ENCODE assay signal across 23 cellular contexts in the genomic region with DNA sequence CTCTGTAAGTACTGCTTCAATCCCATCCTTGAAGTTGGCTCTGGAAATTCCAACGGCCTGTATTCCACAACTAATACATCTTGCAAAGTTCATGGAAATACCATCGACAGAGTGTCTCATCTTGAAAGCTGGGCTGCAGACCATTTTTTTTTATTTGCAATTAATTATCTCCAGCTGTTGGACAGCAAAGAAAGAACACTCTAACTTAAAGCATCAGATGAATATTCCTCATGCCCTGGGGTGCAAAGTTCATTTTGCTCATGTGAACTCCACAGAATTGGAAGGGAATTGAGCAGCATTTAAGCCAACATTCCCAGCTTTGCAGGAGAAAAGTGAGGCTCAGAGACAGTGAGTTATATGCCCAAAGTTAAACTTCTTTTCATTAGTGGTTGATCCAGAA.
DNase-seq lines count a peak whose midpoint lies in the region; ATAC-seq and TF ChIP-seq lines count a peak whose summit lies in the region.
"Had no signal": no experiment of that assay in that cellular context is flagged by ENCODE, and none has a peak within 500 bp of the region (broad histone marks: within the 10 kb centered on the region; RNA-seq: fewer than 3 reads in every experiment).

No MANE protein-coding gene starts in this region.

- peak; percentile 41 for DNase-seq in AG20443 (ENCODE audit: low spot score)
- DNase-seq in HFF-Myc (ENCODE audit: extremely low read depth, low read depth) = peak; percentile 63
- peak; percentile 66 for DNase-seq in fibroblast of peridontal ligament (ENCODE audit: extremely low read depth)
- no peak for DNase-seq in mesenchymal stem cell
- no peak for DNase-seq in HAP-1 (ENCODE audit: low spot score in 2 of 2)
- DNase-seq in NCI-H2081 treated with DMSO at 0.1 percent for 48 hours (lab: John Stamatoyannopoulos, UW) = no peak
- DNase-seq in activated naive CD4-positive, alpha-beta T cell treated with anti-CD3 and anti-CD28 coated beads for 36 hours = no peak
- DNase-seq: BE2C; Calu3; CD4-positive, alpha-beta memory T cell; DMS53; GOT3; HFFc6; Kasumi-1; MM.1S; NCI-H1092 treated with DMSO at 0.1 percent for 48 hours; NCI-H2227 treated with DMSO at 0.1 percent for 48 hours; NCI-H524 treated with DMSO at 0.1 percent for 48 hours; RPMI8226; SIG-M5 had no signal

- H3K27ac Mint-ChIP-seq in activated naive CD4-positive, alpha-beta T cell treated with anti-CD3 and anti-CD28 coated beads for 36 hours = no peak overlapping the region
- H3K27ac Mint-ChIP-seq: CD4-positive, alpha-beta memory T cell; HFFc6; IgD-negative memory B cell had no signal

- TF ChIP-seq CTCF in HFF-Myc (IDR thresholded peaks at IDR 0.05; ENCODE audit: low read depth, low read length, missing control alignments) = no peak

- CTCF ChIA-PET in activated naive CD4-positive, alpha-beta T cell treated with anti-CD3 and anti-CD28 coated beads for 36 hours (lab: Charles Lee) = interaction anchor here (0.5 kb wide), 1 partner anchor 121 kb away, joined by 4 read pairs; no protein-coding TSS in a partner anchor

- H3K4me1 ChIP-seq in mesenchymal stem cell (ENCODE audit: control insufficient read depth, insufficient read depth, low read depth, low read length) = no peaks in the 10 kb centered on the region
- H3K4me1 ChIP-seq in HAP-1 = no peaks in the 10 kb centered on the region
- H3K4me1 ChIP-seq: BE2C had no signal

- no peaks in the 10 kb centered on the region for H3K36me3 Mint-ChIP-seq in activated naive CD4-positive, alpha-beta T cell treated with anti-CD3 and anti-CD28 coated beads for 36 hours (ENCODE audit: low read depth)
- H3K36me3 Mint-ChIP-seq: CD4-positive, alpha-beta memory T cell; IgD-negative memory B cell had no signal

- WGBS in mesenchymal stem cell = 70% methylated on average over 2 of the region's 2 CpGs

- no peaks in the 10 kb centered on the region for H3K79me1 ChIP-seq in mesenchymal stem cell (replicated peaks; ENCODE audit: low read length, poor library complexity, severe bottlenecking)

- no peak overlapping the region for H3K14ac ChIP-seq in mesenchymal stem cell (ENCODE audit: low read length in 2 of 2)

- H2BK15ac ChIP-seq in mesenchymal stem cell (ENCODE audit: low read depth, poor library complexity, severe bottlenecking) = no peak overlapping the region

- H2AK5ac ChIP-seq in mesenchymal stem cell (ENCODE audit: low read length, severe bottlenecking) = no peak overlapping the region

- H3K27me3 ChIP-seq in mesenchymal stem cell (ENCODE audit: control insufficient read depth in 1 of 2, insufficient read depth in 1 of 2, low read length in 2 of 2) = peaks cover 0 to 3% of the 10 kb centered on the region in 2 experiments
- H3K27me3 ChIP-seq in HAP-1 (ENCODE audit: low read depth) = no peaks in the 10 kb centered on the region
- H3K27me3 ChIP-seq: BE2C had no signal

- H3K36me3 ChIP-seq in mesenchymal stem cell (ENCODE audit: control insufficient read depth in 1 of 2, insufficient read depth in 2 of 2, low read depth in 1 of 2, low read length in 2 of 2) (no peaks in the 10 kb centered on the region), HAP-1 (replicated peaks) (no peaks in the 10 kb centered on the region)
- H3K36me3 ChIP-seq: BE2C had no signal

- H3K4me3 Mint-ChIP-seq in activated naive CD4-positive, alpha-beta T cell treated with anti-CD3 and anti-CD28 coated beads for 36 hours = no peak overlapping the region
- H3K4me3 Mint-ChIP-seq: CD4-positive, alpha-beta memory T cell; HFFc6; IgD-negative memory B cell had no signal

- H3K4me1 Mint-ChIP-seq in activated naive CD4-positive, alpha-beta T cell treated with anti-CD3 and anti-CD28 coated beads for 36 hours (ENCODE audit: low read depth) = no peaks in the 10 kb centered on the region
- H3K4me1 Mint-ChIP-seq: CD4-positive, alpha-beta memory T cell; IgD-negative memory B cell had no signal

- peaks cover 2% of the 10 kb centered on the region for H3K27me3 Mint-ChIP-seq in activated naive CD4-positive, alpha-beta T cell treated with anti-CD3 and anti-CD28 coated beads for 36 hours (ENCODE audit: low read depth)
- H3K27me3 Mint-ChIP-seq: CD4-positive, alpha-beta memory T cell; IgD-negative memory B cell had no signal

- H4K91ac ChIP-seq in mesenchymal stem cell (ENCODE audit: low read length) = no peak overlapping the region

- H3K9me3 Mint-ChIP-seq in activated naive CD4-positive, alpha-beta T cell treated with anti-CD3 and anti-CD28 coated beads for 36 hours = no peaks in the 10 kb centered on the region
- H3K9me3 Mint-ChIP-seq: HFFc6, IgD-negative memory B cell had no signal

- H2BK5ac ChIP-seq in mesenchymal stem cell (ENCODE audit: low read depth, low read length, poor library complexity, severe bottlenecking) = no peak overlapping the region

- H3K4me2 ChIP-seq in mesenchymal stem cell (ENCODE audit: low read length, poor library complexity, severe bottlenecking) = no peak overlapping the region

- no peak overlapping the region for H4K8ac ChIP-seq in mesenchymal stem cell (ENCODE audit: low read length)

- no peak for ATAC-seq in HG02610 (IDR thresholded peaks at IDR 0.05; ENCODE audit: unreplicated experiment)
- ATAC-seq: GM12878 had no signal

- no peak overlapping the region for H3K4ac ChIP-seq in mesenchymal stem cell (ENCODE audit: low read depth in 1 of 2, low read length in 2 of 2)

- H3K9ac ChIP-seq in mesenchymal stem cell (ENCODE audit: low read length) = peak overlapping the region; percentile 67

- no peaks in the 10 kb centered on the region for H3K9me3 ChIP-seq in mesenchymal stem cell (ENCODE audit: control insufficient read depth, low read length)
- no peaks in the 10 kb centered on the region for H3K9me3 ChIP-seq in HAP-1
- H3K9me3 ChIP-seq: BE2C had no signal

- H2BK12ac ChIP-seq in mesenchymal stem cell (ENCODE audit: low read length in 2 of 2) = no peak overlapping the region

- H3K18ac ChIP-seq in mesenchymal stem cell (ENCODE audit: low read depth in 1 of 2, low read length in 2 of 2) = no peak overlapping the region

- H3K23ac ChIP-seq in mesenchymal stem cell (ENCODE audit: low read length in 2 of 2) = no peak overlapping the region

- in situ Hi-C loops in HAP-1 (cut with MboI; ENCODE audit: low sequenced_read_pairs) = no loop called here

- intact Hi-C loops in activated naive CD4-positive, alpha-beta T cell treated with anti-CD3 and anti-CD28 coated beads for 36 hours (cut with micrococcal nuclease) = no loop called here

- H3K4me3 ChIP-seq in HFF-Myc (replicated peaks; ENCODE audit: low read depth, low read length) = no peak overlapping the region
- H3K4me3 ChIP-seq in mesenchymal stem cell (ENCODE audit: insufficient read depth in 1 of 2, low read depth in 1 of 2, low read length in 2 of 2) = no peak overlapping the region
- no peak overlapping the region for H3K4me3 ChIP-seq in HAP-1
- H3K4me3 ChIP-seq: GM12878 had no signal

- H2BK120ac ChIP-seq in mesenchymal stem cell (ENCODE audit: low read depth, low read length) = no peak overlapping the region

- no peak overlapping the region for H3K27ac ChIP-seq in mesenchymal stem cell (ENCODE audit: low read length, poor library complexity, severe bottlenecking)

- H2AFZ ChIP-seq in mesenchymal stem cell (ENCODE audit: low read depth, low read length) = no peak overlapping the region

Comparison
In these comparisons a context has a peak if more than half of its experiments do, and no peak if none do; other contexts are left out.
1. DNase-seq: peak in AG20443 (single experiment), HFF-Myc (single experiment) and fibroblast of peridontal ligament (single experiment); none in mesenchymal stem cell (single experiment), HAP-1 (0 of 2), NCI-H2081 treated with DMSO at 0.1 percent for 48 hours (single experiment) and activated naive CD4-positive, alpha-beta T cell treated with anti-CD3 and anti-CD28 coated beads for 36 hours (single experiment).